Comparison of ENCODE assay signal across 2 cellular contexts in the genomic region with DNA sequence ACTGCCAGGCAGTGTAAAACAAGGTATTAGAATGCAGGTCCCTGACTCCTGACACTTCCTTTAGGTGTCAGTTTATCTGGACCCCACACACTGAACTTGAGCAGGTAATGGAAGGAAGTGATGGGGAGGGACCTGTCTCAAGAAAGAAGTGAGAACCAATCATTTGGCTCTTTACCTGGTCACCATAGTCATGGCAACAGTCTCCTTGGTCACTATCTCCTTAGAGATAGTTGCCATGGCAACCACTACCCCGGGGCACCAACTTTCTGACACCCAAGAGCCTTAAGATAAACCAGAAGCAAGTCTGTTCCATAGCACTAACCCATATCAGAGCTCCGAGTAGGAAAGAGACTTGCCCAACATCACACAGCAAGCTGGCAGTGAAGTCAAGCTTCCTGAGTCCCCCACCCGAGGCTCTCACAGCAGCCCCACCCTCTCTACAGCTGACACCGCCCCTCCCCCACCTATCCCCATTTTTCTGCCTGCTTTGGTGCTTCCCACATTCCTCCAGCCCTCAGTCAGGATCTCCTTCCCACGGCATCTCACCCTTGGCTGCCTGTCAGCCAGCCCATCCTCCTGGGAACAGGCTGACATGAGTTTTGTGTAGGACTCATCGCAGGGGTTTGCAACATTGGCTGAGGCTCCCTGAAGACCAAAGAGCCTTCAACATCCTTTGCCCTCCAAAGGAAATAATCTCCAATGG.
TF ChIP-seq lines count a peak whose summit lies in the region.

No MANE protein-coding gene starts in this region.

TF ChIP-seq in SK-N-SH, 30 proteins besides CTCF, POLR2A, EP300 and RAD21:
- TF ChIP-seq MXI1 (IDR thresholded peaks at IDR 0.05; ENCODE audit: low read depth, low read length) = no peak
- TF ChIP-seq MEF2A (IDR thresholded peaks at IDR 0.05; ENCODE audit: borderline replicate concordance, low read depth) = no peak
- 0 out of 2 replicates have a peak, but pooled peaks have one; percentile 33 for TF ChIP-seq RFX5 (IDR thresholded peaks at IDR 0.05; ENCODE audit: low read length)
- no peak for TF ChIP-seq CHD2 (IDR thresholded peaks at IDR 0.05; ENCODE audit: low read length, partially characterized antibody)

TF ChIP-seq in SK-N-SH treated with all-trans-retinoic acid at 6 μM for 48 hours, 23 proteins besides CTCF, POLR2A, EP300 and RAD21:
- TF ChIP-seq TCF4 (CRISPR knock-in tag; IDR thresholded peaks at IDR 0.05; ENCODE audit: borderline replicate concordance) = no peak
- TF ChIP-seq ZC3H10 (CRISPR knock-in tag; IDR thresholded peaks at IDR 0.05) = no peak
- TF ChIP-seq, protein P1, sequence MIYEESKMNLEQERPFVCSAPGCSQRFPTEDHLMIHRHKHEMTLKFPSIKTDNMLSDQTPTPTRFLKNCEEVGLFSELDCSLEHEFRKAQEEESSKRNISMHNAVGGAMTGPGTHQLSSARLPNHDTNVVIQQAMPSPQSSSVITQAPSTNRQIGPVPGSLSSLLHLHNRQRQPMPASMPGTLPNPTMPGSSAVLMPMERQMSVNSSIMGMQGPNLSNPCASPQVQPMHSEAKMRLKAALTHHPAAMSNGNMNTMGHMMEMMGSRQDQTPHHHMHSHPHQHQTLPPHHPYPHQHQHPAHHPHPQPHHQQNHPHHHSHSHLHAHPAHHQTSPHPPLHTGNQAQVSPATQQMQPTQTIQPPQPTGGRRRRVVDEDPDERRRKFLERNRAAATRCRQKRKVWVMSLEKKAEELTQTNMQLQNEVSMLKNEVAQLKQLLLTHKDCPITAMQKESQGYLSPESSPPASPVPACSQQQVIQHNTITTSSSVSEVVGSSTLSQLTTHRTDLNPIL (CRISPR knock-in tag; IDR thresholded peaks at IDR 0.05; ENCODE audit: low read depth) = no peak
- TF ChIP-seq, protein P2, sequence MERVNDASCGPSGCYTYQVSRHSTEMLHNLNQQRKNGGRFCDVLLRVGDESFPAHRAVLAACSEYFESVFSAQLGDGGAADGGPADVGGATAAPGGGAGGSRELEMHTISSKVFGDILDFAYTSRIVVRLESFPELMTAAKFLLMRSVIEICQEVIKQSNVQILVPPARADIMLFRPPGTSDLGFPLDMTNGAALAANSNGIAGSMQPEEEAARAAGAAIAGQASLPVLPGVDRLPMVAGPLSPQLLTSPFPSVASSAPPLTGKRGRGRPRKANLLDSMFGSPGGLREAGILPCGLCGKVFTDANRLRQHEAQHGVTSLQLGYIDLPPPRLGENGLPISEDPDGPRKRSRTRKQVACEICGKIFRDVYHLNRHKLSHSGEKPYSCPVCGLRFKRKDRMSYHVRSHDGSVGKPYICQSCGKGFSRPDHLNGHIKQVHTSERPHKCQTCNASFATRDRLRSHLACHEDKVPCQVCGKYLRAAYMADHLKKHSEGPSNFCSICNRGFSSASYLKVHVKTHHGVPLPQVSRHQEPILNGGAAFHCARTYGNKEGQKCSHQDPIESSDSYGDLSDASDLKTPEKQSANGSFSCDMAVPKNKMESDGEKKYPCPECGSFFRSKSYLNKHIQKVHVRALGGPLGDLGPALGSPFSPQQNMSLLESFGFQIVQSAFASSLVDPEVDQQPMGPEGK (CRISPR knock-in tag; IDR thresholded peaks at IDR 0.05; ENCODE audit: borderline replicate concordance) = no peak
- TF ChIP-seq RARB (CRISPR knock-in tag; IDR thresholded peaks at IDR 0.05) = no peak
- TF ChIP-seq, protein P3, sequence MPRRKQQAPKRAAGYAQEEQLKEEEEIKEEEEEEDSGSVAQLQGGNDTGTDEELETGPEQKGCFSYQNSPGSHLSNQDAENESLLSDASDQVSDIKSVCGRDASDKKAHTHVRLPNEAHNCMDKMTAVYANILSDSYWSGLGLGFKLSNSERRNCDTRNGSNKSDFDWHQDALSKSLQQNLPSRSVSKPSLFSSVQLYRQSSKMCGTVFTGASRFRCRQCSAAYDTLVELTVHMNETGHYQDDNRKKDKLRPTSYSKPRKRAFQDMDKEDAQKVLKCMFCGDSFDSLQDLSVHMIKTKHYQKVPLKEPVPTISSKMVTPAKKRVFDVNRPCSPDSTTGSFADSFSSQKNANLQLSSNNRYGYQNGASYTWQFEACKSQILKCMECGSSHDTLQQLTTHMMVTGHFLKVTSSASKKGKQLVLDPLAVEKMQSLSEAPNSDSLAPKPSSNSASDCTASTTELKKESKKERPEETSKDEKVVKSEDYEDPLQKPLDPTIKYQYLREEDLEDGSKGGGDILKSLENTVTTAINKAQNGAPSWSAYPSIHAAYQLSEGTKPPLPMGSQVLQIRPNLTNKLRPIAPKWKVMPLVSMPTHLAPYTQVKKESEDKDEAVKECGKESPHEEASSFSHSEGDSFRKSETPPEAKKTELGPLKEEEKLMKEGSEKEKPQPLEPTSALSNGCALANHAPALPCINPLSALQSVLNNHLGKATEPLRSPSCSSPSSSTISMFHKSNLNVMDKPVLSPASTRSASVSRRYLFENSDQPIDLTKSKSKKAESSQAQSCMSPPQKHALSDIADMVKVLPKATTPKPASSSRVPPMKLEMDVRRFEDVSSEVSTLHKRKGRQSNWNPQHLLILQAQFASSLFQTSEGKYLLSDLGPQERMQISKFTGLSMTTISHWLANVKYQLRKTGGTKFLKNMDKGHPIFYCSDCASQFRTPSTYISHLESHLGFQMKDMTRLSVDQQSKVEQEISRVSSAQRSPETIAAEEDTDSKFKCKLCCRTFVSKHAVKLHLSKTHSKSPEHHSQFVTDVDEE (CRISPR knock-in tag; IDR thresholded peaks at IDR 0.05) = no peak
- TF ChIP-seq ISL1 (CRISPR knock-in tag; IDR thresholded peaks at IDR 0.05) = no peak
- TF ChIP-seq ZFP30 (CRISPR knock-in tag; IDR thresholded peaks at IDR 0.05) = no peak
- no peak for TF ChIP-seq GLIS3 (CRISPR knock-in tag; IDR thresholded peaks at IDR 0.05)
TF ChIP-seq in SK-N-SH treated with all-trans-retinoic acid at 6 μM for 48 hours: peak in this region for 0.
